In genomic region chr15:78108300-78109084, GRCh38 we compare ENCODE assay signal across 8 cellular contexts. TPM values are rescaled to one million over a fixed set of nuclear protein-coding genes. Genes with fewer than 3 reads are reported as not detected.
A peak's percentile ranks its signal among the peaks of the same experiment; 100 is the strongest.
DNase-seq lines count a peak whose midpoint lies in the region; TF ChIP-seq lines count a peak whose summit lies in the region.

No MANE protein-coding gene starts in this region.

- H3K4me3 ChIP-seq in Loucy (ENCODE audit: low read length, poor library complexity, severe bottlenecking) (no peak overlapping the region), SK-N-SH (ENCODE audit: low read depth in 2 of 2, low read length in 1 of 2) (peak overlapping the region in 1 of 2 experiments; percentile 4; a peak in 1 of 4 replicates), parathyroid adenoma (ENCODE audit: low read depth, low read length) (no peak overlapping the region), transverse colon (no peak overlapping the region)

- peak; percentile 76 to 78 for DNase-seq in NCI-H2081 (lab: John Stamatoyannopoulos, UW)
- DNase-seq in NCI-H2081 treated with DMSO at 0.1 percent for 48 hours (lab: John Stamatoyannopoulos, UW) = no peak
- DNase-seq in SK-N-SH = peak; percentile 87
- peak; percentile 45 to 80 (median 55) for DNase-seq in activated naive CD4-positive, alpha-beta T cell (lab: John Stamatoyannopoulos, UW)
- peak; percentile 91 for DNase-seq in germinal center (ENCODE audit: low spot score)
- peak; percentile 88 for DNase-seq in transverse colon

- POLR2A ChIA-PET in SK-N-SH (lab: Yijun Ruan, JAX) = interaction anchor here (1.0 to 1.4 kb wide), 5 partner anchors 103 to 149 kb away, joined by 3 to 7 read pairs (median 4); no protein-coding TSS in a partner anchor

- H3K4me2 ChIP-seq in Loucy (ENCODE audit: low read depth, low read length, poor library complexity, severe bottlenecking) = no peak overlapping the region
- no peak overlapping the region for H3K4me2 ChIP-seq in SK-N-SH
- no peak overlapping the region for H3K4me2 ChIP-seq in parathyroid adenoma (ENCODE audit: low read length)

- CTCF ChIA-PET in SK-N-SH (lab: Yijun Ruan, JAX) = interaction anchor here (0.6 to 9.3 kb wide), 74 partner anchors 9 to 473 kb away, joined by 3 to 175 read pairs (median 4); partner anchors contain the start of genes ACSBG1, CIB2, IDH3A and SH2D7

- no peaks in the 10 kb centered on the region for H3K9me2 ChIP-seq in Loucy (replicated peaks; ENCODE audit: low read depth, low read length)
- no peaks in the 10 kb centered on the region for H3K9me2 ChIP-seq in SK-N-SH

- intact Hi-C loops in transverse colon (cut with DNase I; ENCODE audit: low total_unique reads) = loop anchor here (5.0 kb wide), 2 partner anchors 106 to 141 kb away; no protein-coding TSS in a partner anchor

- 44% methylated on average over 8 of the region's 11 CpGs for whole genome bisulfite sequencing in SK-N-SH (ENCODE audit: low lambda C conversion rate)
- 37% methylated on average over 11 of the region's 11 CpGs; no CpG with 5 or more reads in 1 of the 2 donors for WGBS in transverse colon (ENCODE audit: low coverage in 1 of 2), 2 donors

- peak; percentile 97 for TF ChIP-seq CTCF in Loucy (conservative IDR thresholded peaks at IDR 0.05; ENCODE audit: low read length)
- TF ChIP-seq CTCF in SK-N-SH (IDR thresholded peaks at IDR 0.05) = peak; percentile 93
- peak; percentile 87 for TF ChIP-seq CTCF in parathyroid adenoma (IDR thresholded peaks at IDR 0.05)
- peak; percentile 91 to 98 (median 97) for TF ChIP-seq CTCF in transverse colon (IDR thresholded peaks at IDR 0.05)

- H3K27ac ChIP-seq in SK-N-SH (ENCODE audit: low read depth in 2 of 2, low read length in 1 of 2) = no peak overlapping the region
- H3K27ac ChIP-seq in parathyroid adenoma = no peak overlapping the region
- H3K27ac ChIP-seq in transverse colon = no peak overlapping the region

- H4K20me1 ChIP-seq in Loucy (ENCODE audit: insufficient read depth, low read length, poor library complexity, severe bottlenecking) (no peaks in the 10 kb centered on the region), SK-N-SH (ENCODE audit: insufficient read depth) (no peaks in the 10 kb centered on the region)

- peak; percentile 88 for TF ChIP-seq RAD21 in SK-N-SH (IDR thresholded peaks at IDR 0.05; ENCODE audit: low read length)

- H3K27me3 ChIP-seq in Loucy (ENCODE audit: insufficient read depth, low read length, poor library complexity, severe bottlenecking) (no peaks in the 10 kb centered on the region), SK-N-SH (ENCODE audit: insufficient read depth) (no peaks in the 10 kb centered on the region), parathyroid adenoma (ENCODE audit: control insufficient read depth, insufficient read depth, low read length) (no peaks in the 10 kb centered on the region), transverse colon (no peaks in the 10 kb centered on the region)

- in situ Hi-C loops in transverse colon (cut with MboI; ENCODE audit: low pct_ligation_motif_present in 1 of 4, low pct_unique_long_range_greater_than_20kb in 1 of 4, low sequenced_read_pairs in 3 of 4) = loop anchor here (5.0 to 25.0 kb wide), 5 partner anchors 104 to 146 kb away; partner anchors contain the start of gene ACSBG1 (in 1 of the 4)

- no peak for TF ChIP-seq POLR2A in transverse colon (IDR thresholded peaks at IDR 0.05)

- H3K9ac ChIP-seq in Loucy (ENCODE audit: low read depth, low read length, poor library complexity, severe bottlenecking) (no peak overlapping the region), SK-N-SH (no peak overlapping the region), parathyroid adenoma (no peak overlapping the region)

- H2AFZ ChIP-seq in Loucy (ENCODE audit: low read length) = no peak overlapping the region
- H2AFZ ChIP-seq in SK-N-SH (ENCODE audit: low read depth) = no peak overlapping the region
- H2AFZ ChIP-seq in parathyroid adenoma = no peak overlapping the region

- H3K9me3 ChIP-seq in Loucy (ENCODE audit: insufficient read depth, low read depth, low read length) = no peaks in the 10 kb centered on the region
- no peaks in the 10 kb centered on the region for H3K9me3 ChIP-seq in SK-N-SH
- H3K9me3 ChIP-seq in parathyroid adenoma (ENCODE audit: control insufficient read depth, low read length) = no peaks in the 10 kb centered on the region
- H3K9me3 ChIP-seq in transverse colon = no peaks in the 10 kb centered on the region

- TF ChIP-seq EP300 in SK-N-SH (IDR thresholded peaks at IDR 0.05; ENCODE audit: borderline replicate concordance in 1 of 2, low read depth in 1 of 2, low read length in 1 of 2) (no peak), transverse colon (IDR thresholded peaks at IDR 0.05; ENCODE audit: low read depth) (no peak)

- H3F3A ChIP-seq in Loucy (ENCODE audit: low read depth) (no peaks in the 10 kb centered on the region), SK-N-SH (replicated peaks; ENCODE audit: insufficient read depth) (no peaks in the 10 kb centered on the region)

- peaks cover 28% of the 10 kb centered on the region for H3K4me1 ChIP-seq in Loucy (ENCODE audit: insufficient read depth, low read length, poor library complexity, severe bottlenecking)
- no peaks in the 10 kb centered on the region; a peak in 1 of 4 replicates for H3K4me1 ChIP-seq in SK-N-SH (ENCODE audit: control insufficient read depth in 1 of 2, insufficient read depth in 2 of 2, low read depth in 1 of 2, low read length in 1 of 2)
- no peaks in the 10 kb centered on the region for H3K4me1 ChIP-seq in parathyroid adenoma
- peaks cover 0 to 8% (median 4%) of the 10 kb centered on the region in 4 donors for H3K4me1 ChIP-seq in transverse colon

- H3K36me3 ChIP-seq in Loucy (ENCODE audit: insufficient read depth, low read length) (no peaks in the 10 kb centered on the region), SK-N-SH (replicated peaks in 1 of 2; ENCODE audit: control insufficient read depth in 1 of 2, insufficient read depth in 2 of 2, low read length in 1 of 2) (no peaks in the 10 kb centered on the region), parathyroid adenoma (ENCODE audit: control insufficient read depth, insufficient read depth, low read length) (no peaks in the 10 kb centered on the region), transverse colon (no peaks in the 10 kb centered on the region)

- H3K79me2 ChIP-seq in Loucy (ENCODE audit: insufficient read depth, low read length) (no peaks in the 10 kb centered on the region), SK-N-SH (ENCODE audit: insufficient read depth) (no peaks in the 10 kb centered on the region), parathyroid adenoma (no peaks in the 10 kb centered on the region)

TF ChIP-seq in SK-N-SH, 30 proteins besides CTCF, POLR2A, EP300 and RAD21:
- TF ChIP-seq MXI1 (IDR thresholded peaks at IDR 0.05; ENCODE audit: low read depth, low read length) (0 out of 2 replicates have a peak, but pooled peaks have one; percentile 20), MAX (IDR thresholded peaks at IDR 0.05; ENCODE audit: low read depth) (peak; percentile 45; the same call in 1 of the 2 replicates), MEF2A (IDR thresholded peaks at IDR 0.05; ENCODE audit: borderline replicate concordance, low read depth) (no peak), NRF1 (IDR thresholded peaks at IDR 0.05; ENCODE audit: low read depth, low read length) (0 out of 2 replicates have a peak, but pooled peaks have one; percentile 18), POLR2AphosphoS5 (IDR thresholded peaks at IDR 0.05; ENCODE audit: low read depth, low read length) (no peak), SMC3 (IDR thresholded peaks at IDR 0.05; ENCODE audit: low read depth, low read length) (peak; percentile 99), IRF3 (IDR thresholded peaks at IDR 0.05; ENCODE audit: low read depth, low read length) (peak; percentile 11; the same call in 1 of the 2 replicates), TEAD4 (IDR thresholded peaks at IDR 0.05; ENCODE audit: borderline replicate concordance, insufficient read depth) (no peak), SIN3A (IDR thresholded peaks at IDR 0.05; ENCODE audit: borderline replicate concordance, low read depth, low read length) (0 out of 2 replicates have a peak, but pooled peaks have one; percentile 45)
TF ChIP-seq in SK-N-SH: peak in this region for 6.

RNA-seq across cellular contexts. Expression of gene SH2D7, which starts 16.1 kb away (rescaled TPM):
- polyA plus RNA-seq in SK-N-SH (2012; rRNA removed) = not detected in 2 replicates
- polyA plus RNA-seq in SK-N-SH (2012; cell fraction: cytosol; rRNA removed) = 0.01 TPM in 2 replicates
- polyA plus RNA-seq in SK-N-SH (2012; cell fraction: nucleus; rRNA removed) = 0.02 TPM in 1 of 2 replicates, not detected in the other
- total RNA-seq in transverse colon = 1 to 10 TPM in 3 of 4 donors, not detected in 1; 6.0 to 9.7 (median 9.3) TPM

RNA-seq across cellular contexts. Expression of gene CIB2, which starts 22.8 kb away (rescaled TPM):
- polyA plus RNA-seq in SK-N-SH (2012; rRNA removed) = 39.6 and 40.8 TPM in 2 replicates
- 30.6 and 40.5 TPM in 2 replicates for polyA plus RNA-seq in SK-N-SH (2012; cell fraction: cytosol; rRNA removed)
- polyA plus RNA-seq in SK-N-SH (2012; cell fraction: nucleus; rRNA removed) = 5.9 and 7.6 TPM in 2 replicates
- total RNA-seq in transverse colon = 10 to 100 TPM in 2 of 4 donors, 1 to 10 TPM in 2; 8.4 to 19.5 (median 9.5) TPM

RNA-seq across cellular contexts. Expression of gene TBC1D2B, which starts 31.0 kb away (rescaled TPM):
- polyA plus RNA-seq in SK-N-SH (2012; rRNA removed) = 19.0 and 26.8 TPM in 2 replicates
- 10.8 and 15.3 TPM in 2 replicates for polyA plus RNA-seq in SK-N-SH (2012; cell fraction: cytosol; rRNA removed)
- polyA plus RNA-seq in SK-N-SH (2012; cell fraction: nucleus; rRNA removed) = 63.4 and 87.9 TPM in 2 replicates
- total RNA-seq in transverse colon = 10 to 100 TPM; 40.4 to 62.6 (median 53.8) TPM

RNA-seq across cellular contexts. Expression of gene IDH3A, which starts 40.7 kb away (rescaled TPM):
- polyA plus RNA-seq in SK-N-SH (2012; rRNA removed) = 33.2 and 34.0 TPM in 2 replicates
- 45.5 and 62.1 TPM in 2 replicates for polyA plus RNA-seq in SK-N-SH (2012; cell fraction: cytosol; rRNA removed)
- polyA plus RNA-seq in SK-N-SH (2012; cell fraction: nucleus; rRNA removed) = 44.1 and 55.4 TPM in 2 replicates
- 100 to 1,000 TPM; 149 to 369 (median 166) TPM for total RNA-seq in transverse colon
